16 cellular contexts compared by ENCODE assay signal in the genomic region with DNA sequence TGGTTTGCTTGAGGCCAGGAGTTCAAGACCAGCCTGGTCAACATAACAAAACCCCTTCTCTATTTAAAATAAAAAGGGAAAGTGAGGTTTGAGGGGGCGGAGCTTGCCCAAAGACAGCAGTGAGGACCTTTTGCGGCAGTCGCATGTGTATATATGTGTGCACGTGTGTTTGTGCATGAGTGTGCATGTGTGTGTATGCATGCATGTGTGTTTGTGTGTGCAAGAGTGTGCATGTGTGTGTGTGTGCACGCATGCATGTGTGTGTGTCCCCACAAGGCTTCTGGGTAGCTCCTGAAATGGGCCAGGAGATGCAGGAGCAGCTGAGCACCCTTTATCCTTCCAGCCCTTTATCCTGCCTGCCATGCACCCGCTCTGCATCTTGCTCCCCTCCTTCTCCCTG. TPM values are rescaled to one million over a fixed set of nuclear protein-coding genes. Genes with fewer than 3 reads are reported as not detected.
"Had no signal": no experiment of that assay in that cellular context is flagged by ENCODE, and none has a peak within 500 bp of the region (broad histone marks: within the 10 kb centered on the region; RNA-seq: fewer than 3 reads in every experiment).

No MANE protein-coding gene starts in this region.

- FAIRE-seq: islet of Langerhans, small intestine had no signal

- H3K4me3 ChIP-seq: lung, mucosa of descending colon, right atrium auricular region, tibial artery had no signal

- H3K36me3 Mint-ChIP-seq: naive thymus-derived CD4-positive, alpha-beta T cell had no signal

- H3K9me3 Mint-ChIP-seq: activated naive CD8-positive, alpha-beta T cell treated with anti-CD3 and anti-CD28 coated beads, Interleukin-2, amount 50 U/mL, for 24 hours; naive thymus-derived CD4-positive, alpha-beta T cell had no signal

- H3K27ac ChIP-seq: neutrophil, tibial artery had no signal

- H3K36me3 ChIP-seq: neutrophil, right atrium auricular region, tibial artery had no signal

- H3K27ac Mint-ChIP-seq: activated naive CD8-positive, alpha-beta T cell treated with anti-CD3 and anti-CD28 coated beads, Interleukin-2, amount 50 U/mL, for 24 hours; naive thymus-derived CD4-positive, alpha-beta T cell had no signal

- H3K27me3 ChIP-seq: right atrium auricular region had no signal

- ATAC-seq: left colon had no signal

- H3K4me3 Mint-ChIP-seq: activated naive CD8-positive, alpha-beta T cell treated with anti-CD3 and anti-CD28 coated beads, Interleukin-2, amount 50 U/mL, for 24 hours; naive thymus-derived CD4-positive, alpha-beta T cell had no signal

- H3K9me3 ChIP-seq: mucosa of descending colon, neutrophil, right atrium auricular region, tibial artery had no signal

- DNase-seq: activated CD4-positive, CD25-positive, alpha-beta regulatory T cell treated with anti-CD3 and anti-CD28 coated beads, Interleukin-2, amount 50 U/mL, for 72 hours; activated naive CD4-positive, alpha-beta T cell treated with Interleukin-2 at 50 U/mL for 16 hours; left colon; mucosa of descending colon; naive thymus-derived CD4-positive, alpha-beta T cell; small intestine; stimulated activated CD4-positive, alpha-beta T cell treated with anti-CD3 and anti-CD28 coated beads, Interleukin-4, amount 100 ng/mL, for 24 hours; stimulated activated naive CD4-positive, alpha-beta T cell had no signal

RNA-seq across cellular contexts. Expression of a gene that starts 9.0 kb away (rescaled TPM):
- total RNA-seq: epithelial cell of proximal tubule had no signal
- polyA plus RNA-seq: aorta; naive thymus-derived CD4-positive, alpha-beta T cell had no signal
